In the genomic region with DNA sequence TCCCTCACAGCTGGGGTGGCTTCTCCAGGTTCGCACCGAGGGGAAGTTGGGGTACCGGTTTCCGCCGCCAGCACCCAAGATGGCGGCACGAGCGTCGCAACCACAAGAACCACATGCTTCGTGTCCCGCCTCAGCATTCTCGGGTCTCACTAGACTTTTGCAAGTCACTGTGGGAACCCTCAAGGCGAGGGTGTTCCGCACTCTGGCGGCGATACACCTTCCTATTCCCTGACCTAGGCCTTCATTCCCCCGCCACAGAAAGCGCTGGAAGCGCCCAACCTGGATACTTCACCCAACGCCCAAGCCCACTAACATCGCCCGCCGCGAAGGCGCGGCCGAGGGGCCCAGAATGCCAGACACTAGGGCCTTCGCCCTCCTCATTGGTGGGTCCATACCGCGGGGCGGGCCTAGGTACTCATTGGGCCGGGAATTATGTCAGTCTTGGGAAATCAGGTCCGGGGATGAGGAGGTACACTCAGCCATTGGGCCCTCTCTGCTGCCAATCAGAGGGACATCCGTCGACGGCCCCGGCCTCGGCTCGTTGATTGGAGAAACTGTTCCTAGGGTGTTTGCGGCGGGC, we compare ENCODE assay signal across 8 cellular contexts. TPM values are rescaled to one million over a fixed set of nuclear protein-coding genes. Genes with fewer than 3 reads are reported as not detected.
DNase-seq lines count a peak whose midpoint lies in the region; ATAC-seq, FAIRE-seq and TF ChIP-seq lines count a peak whose summit lies in the region.

No MANE protein-coding gene starts in this region.

- intact Hi-C loops in psoas muscle (cut with DNase I): no loop called here

- H3K27me3 ChIP-seq in right atrium auricular region (no peaks in the 10 kb centered on the region), psoas muscle (ENCODE audit: insufficient read depth in 3 of 3, low read length in 2 of 3) (no peaks in the 10 kb centered on the region)

- ATAC-seq in GM18502 (IDR thresholded peaks at IDR 0.05; ENCODE audit: poor library complexity, unreplicated experiment): peak; percentile 89
- ATAC-seq in HG02943 (IDR thresholded peaks at IDR 0.05; ENCODE audit: low read depth, unreplicated experiment): peak; percentile 92
- peak; percentile 73 to 87 (median 80) for ATAC-seq in psoas muscle

- H3K4me3 ChIP-seq in right atrium auricular region: peak overlapping the region; percentile 82 to 88
- peak overlapping the region; percentile 87 for H3K4me3 ChIP-seq in psoas muscle

- H3K36me3 ChIP-seq in right atrium auricular region (peaks cover 4% of the 10 kb centered on the region), psoas muscle (ENCODE audit: insufficient read depth in 1 of 2, low read depth in 1 of 2) (peaks cover 0 to 23% of the 10 kb centered on the region in 2 donors)

- 0 to 1% (median 0%) methylated on average over 41 of the region's 41 CpGs for WGBS in psoas muscle, 3 donors

- H3K9me3 ChIP-seq in right atrium auricular region (no peaks in the 10 kb centered on the region), psoas muscle (no peaks in the 10 kb centered on the region)

- peak; percentile 77 for FAIRE-seq in urothelium cell line (lab: Jason Lieb, UNC)

- DNase-seq in NCI-H187 (lab: John Stamatoyannopoulos, UW) (peak; percentile 93 to 96), T-helper 2 cell (peak; percentile 94 to 100 (median 97)), anterior cingulate cortex (lab: John Stamatoyannopoulos, UW) (peak; percentile 89 to 100 (median 99)), right atrium auricular region (ENCODE audit: low spot score) (peak; percentile 100), psoas muscle (peak; percentile 99 to 100), urothelium cell line (ENCODE audit: low spot score) (peak; percentile 98)

- H3K4me1 ChIP-seq in right atrium auricular region: peaks cover 0 to 55% of the 10 kb centered on the region in 2 donors
- H3K4me1 ChIP-seq in psoas muscle: peaks cover 47% of the 10 kb centered on the region

- H3K27ac ChIP-seq in right atrium auricular region (peak overlapping the region; percentile 98 to 99), psoas muscle (peak overlapping the region; percentile 97)

- no peak for TF ChIP-seq CTCF in right atrium auricular region (IDR thresholded peaks at IDR 0.05)
- no peak for TF ChIP-seq CTCF in psoas muscle (IDR thresholded peaks at IDR 0.05)

RNA-seq across cellular contexts. Expression of a gene that starts 0.3 kb away (rescaled TPM):
- total RNA-seq in right atrium auricular region (100 to 1,000 TPM; 271 to 418 TPM), psoas muscle (1,000 to 10,000 TPM in 3 of 4 donors, 100 to 1,000 TPM in 1; 990 to 1,423 (median 1,174) TPM)
- 1,000 to 10,000 TPM in 1 of 3 donors, 100 to 1,000 TPM in 2; 308 to 1,601 (median 620) TPM for polyA plus RNA-seq in psoas muscle

RNA-seq across cellular contexts. Expression of a gene that starts 10.2 kb away (rescaled TPM):
- total RNA-seq in right atrium auricular region: 10 to 100 TPM; 43.5 to 48.1 TPM
- total RNA-seq in psoas muscle: 100 to 1,000 TPM in 1 of 4 donors, 10 to 100 TPM in 3; 56.4 to 130 (median 66.4) TPM
- polyA plus RNA-seq in psoas muscle: 10 to 100 TPM; 16.8 to 46.0 (median 35.5) TPM

RNA-seq across cellular contexts. Expression of a gene that starts 53.4 kb away (rescaled TPM):
- total RNA-seq in right atrium auricular region (10 to 100 TPM; 18.3 to 22.1 TPM), psoas muscle (10 to 100 TPM; 28.9 to 39.6 (median 35.5) TPM)
- polyA plus RNA-seq in psoas muscle: 10 to 100 TPM; 26.6 to 69.6 (median 34.8) TPM

RNA-seq across cellular contexts. Expression of a gene that starts 59.7 kb away (rescaled TPM):
- 1 to 10 TPM; 5.4 to 9.3 TPM for total RNA-seq in right atrium auricular region
- total RNA-seq in psoas muscle: 10 to 100 TPM; 10.0 to 17.2 (median 12.3) TPM
- polyA plus RNA-seq in psoas muscle: 10 to 100 TPM; 11.5 to 27.0 (median 25.7) TPM

Comparison
In these comparisons a context has a peak if more than half of its experiments do, and no peak if none do; other contexts are left out.
1. Peak in every context shown above with its lines: DNase-seq, ATAC-seq, H3K4me3 ChIP-seq and H3K27ac ChIP-seq.